In the genomic region with DNA sequence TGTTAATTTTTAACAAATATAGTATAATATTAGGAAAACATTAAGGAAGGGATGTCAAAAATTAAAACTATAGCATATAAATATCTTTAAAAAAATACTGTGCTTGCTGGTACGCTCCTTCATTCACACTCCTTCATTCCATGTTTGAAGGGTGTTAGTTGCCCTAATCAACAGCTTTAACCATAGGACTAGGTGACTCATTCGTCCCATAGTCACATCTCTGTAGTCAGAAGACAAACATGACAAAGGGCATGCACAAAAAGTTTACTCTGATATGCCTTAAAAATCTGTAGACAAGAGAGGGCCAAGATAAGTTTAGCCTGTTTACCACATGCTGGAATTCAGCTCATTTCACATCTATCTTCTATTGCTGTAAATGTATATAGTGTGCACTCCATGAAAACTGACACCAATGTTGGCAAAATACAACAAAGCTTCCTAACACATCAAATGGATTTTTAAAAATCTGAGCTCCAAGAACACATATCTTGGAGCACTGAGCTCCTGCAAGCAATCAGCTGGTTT, we compare ENCODE assay signal across 9 cellular contexts. TPM values are rescaled to one million over a fixed set of nuclear protein-coding genes. Genes with fewer than 3 reads are reported as not detected.
DNase-seq lines count a peak whose midpoint lies in the region; FAIRE-seq and TF ChIP-seq lines count a peak whose summit lies in the region.
"Had no signal": no experiment of that assay in that cellular context is flagged by ENCODE, and none has a peak within 500 bp of the region (broad histone marks: within the 10 kb centered on the region; RNA-seq: fewer than 3 reads in every experiment).

No MANE protein-coding gene starts in this region.

- H3F3A ChIP-seq in PC-9 (ENCODE audit: insufficient read depth, low read depth), result no peaks in the 10 kb centered on the region

- H3K4me1 ChIP-seq in PC-9 (replicated peaks; ENCODE audit: insufficient read depth), result no peaks in the 10 kb centered on the region
- peaks cover 6% of the 10 kb centered on the region for H3K4me1 ChIP-seq in prostate gland (replicated peaks)

- TF ChIP-seq POLR2A in prostate gland (IDR thresholded peaks at IDR 0.05), result no peak

- no peaks in the 10 kb centered on the region for H3K36me3 ChIP-seq in PC-9 (ENCODE audit: low read depth)
- H3K36me3 ChIP-seq in prostate gland, result no peaks in the 10 kb centered on the region

- H4K20me1 ChIP-seq in PC-9 (ENCODE audit: insufficient read depth), result no peaks in the 10 kb centered on the region

- H3K4me3 ChIP-seq in PC-9 (peak overlapping the region; percentile 50; the same call in 1 of the 2 replicates), fibroblast of mammary gland (ENCODE audit: control insufficient read depth, low read depth, low read length) (peak overlapping the region; percentile 50), prostate gland (peak overlapping the region; percentile 54 to 56)

- in situ Hi-C loops in GM13977 (cut with MboI; ENCODE audit: low pct_unique_long_range_greater_than_20kb, low sequenced_read_pairs, unreplicated experiment), result no loop called here

- H3K27me3 ChIP-seq in PC-9 (ENCODE audit: insufficient read depth, low read depth) (no peaks in the 10 kb centered on the region), prostate gland (replicated peaks; ENCODE audit: insufficient read depth) (no peaks in the 10 kb centered on the region)

- no TSS peak for BruUV-seq in PC-9 (replicated peaks; lab: Mats Ljungman, UMichigan)

- CTCF ChIA-PET in PC-9 (lab: Charles Lee), result no interaction called here

- H2AFZ ChIP-seq in PC-9, result 0 out of 2 replicates have a peak overlapping the region, but pooled peaks have one; percentile 76

- 28% methylated on average over 2 of the region's 2 CpGs for WGBS in prostate gland

- H3K27ac ChIP-seq in PC-9 (no peak overlapping the region), prostate gland (peak overlapping the region; percentile 93 to 96)

- POLR2A ChIA-PET in PC-9 (lab: Charles Lee; ENCODE audit: unreplicated experiment), result no interaction called here

- TF ChIP-seq CTCF in PC-9 (conservative IDR thresholded peaks at IDR 0.05) (no peak), fibroblast of mammary gland (conservative IDR thresholded peaks at IDR 0.05; ENCODE audit: control insufficient read depth, insufficient read depth, low read depth, low read length) (no peak), prostate gland (IDR thresholded peaks at IDR 0.05) (no peak), GM13977 (IDR thresholded peaks at IDR 0.05; ENCODE audit: extremely low read depth, insufficient read depth, missing control alignments) (no peak)

- no peaks in the 10 kb centered on the region for H3K9me3 ChIP-seq in PC-9 (ENCODE audit: insufficient read depth, low read depth)
- no peaks in the 10 kb centered on the region for H3K9me3 ChIP-seq in prostate gland

- H3K79me2 ChIP-seq in PC-9 (ENCODE audit: low read depth), result no peaks in the 10 kb centered on the region

- intact Hi-C loops in PC-9 (cut with micrococcal nuclease; ENCODE audit: unreplicated experiment), result no loop called here
- intact Hi-C loops in prostate gland (cut with DNase I), result no loop called here

- no peaks in the 10 kb centered on the region; the same call in 1 of the 2 replicates for H3K9me2 ChIP-seq in PC-9 (ENCODE audit: insufficient read depth)

- no peak for FAIRE-seq in GM19239 (lab: Jason Lieb, UNC)

- peak; percentile 11 for DNase-seq in Daoy (ENCODE audit: low read depth)
- no peak for DNase-seq in PC-9
- no peak for DNase-seq in fibroblast of mammary gland (ENCODE audit: low read depth)
- no peak for DNase-seq in prostate gland (ENCODE audit: low spot score)
- DNase-seq in GM13977 (ENCODE audit: low spot score), result no peak
- no peak for DNase-seq in mesenteric fat pad (ENCODE audit: low spot score)
- no peak for DNase-seq in HPDE6-E6E7 (ENCODE audit: extremely low spot score)
- DNase-seq in GM19239 (ENCODE audit: insufficient read length, low spot score), result no peak
- DNase-seq: activated B cell treated with CpG ODN at 0.5 μM for 24 hours had no signal

- peak overlapping the region; percentile 77 for H3K4me2 ChIP-seq in PC-9

RNA-seq across cellular contexts. Expression of gene FAM13C, which starts 0.6 kb away (rescaled TPM):
- 0.46 and 2.4 TPM in 2 replicates for total RNA-seq in Daoy (2014; rRNA removed; shearing (Covaris generic))
- not detected in 2 replicates for total RNA-seq in PC-9 (2021)
- total RNA-seq in prostate gland, result 10 to 100 TPM; 56.7 to 66.7 TPM
- total RNA-seq in mesenteric fat pad, result 4.4 TPM
- total RNA-seq: activated B cell treated with CpG ODN at 0.5 μM for 24 hours had no signal

Comparison
In these comparisons a context has a peak if more than half of its experiments do, and no peak if none do; other contexts are left out.
1. RNA of gene FAM13C, which starts 0.6 kb away (total RNA-seq): 56.7 to 66.7 TPM in prostate gland; 4.4 TPM in mesenteric fat pad (single experiment), 0.46 to 2.4 TPM in Daoy and not detected in PC-9; every median in the first group is over 10 times any median in the second.
2. Peak in every context shown above with its lines, with median percentiles within 50 percentile points of each other: H3K4me3 ChIP-seq.